Comparison of ENCODE assay signal across 1 cellular context in genomic region chr19:32876919-32877285, GRCh38.
TF ChIP-seq lines count a peak whose summit lies in the region.

No MANE protein-coding gene starts in this region.

TF ChIP-seq in A549, 52 proteins besides CTCF, POLR2A, EP300 and RAD21 (continued from another document):
- no peak for TF ChIP-seq HMGXB4 (CRISPR knock-in tag; IDR thresholded peaks at IDR 0.05; ENCODE audit: borderline replicate concordance)
